Comparison of ENCODE assay signal across 22 cellular contexts in genomic region chr5:10545084-10545483, GRCh38. TPM values are rescaled to one million over a fixed set of nuclear protein-coding genes. Genes with fewer than 3 reads are reported as not detected.
DNase-seq lines count a peak whose midpoint lies in the region; ATAC-seq and TF ChIP-seq lines count a peak whose summit lies in the region.
"Had no signal": no experiment of that assay in that cellular context is flagged by ENCODE, and none has a peak within 500 bp of the region (broad histone marks: within the 10 kb centered on the region; RNA-seq: fewer than 3 reads in every experiment).

No MANE protein-coding gene starts in this region.

- H3K27ac Mint-ChIP-seq in CD14-positive monocyte (no peak overlapping the region), chondrocyte (ENCODE audit: unreplicated experiment) (no peak overlapping the region)
- H3K27ac Mint-ChIP-seq in activated CD8-positive, alpha-beta T cell treated with anti-CD3 and anti-CD28 coated beads, Interleukin-2, amount 10 ng/mL, durations not matched to agents 7 days and 5 days, result no peak overlapping the region
- H3K27ac Mint-ChIP-seq: CD4-positive, alpha-beta memory T cell; GM23338; H9; HFFc6 had no signal

- H3K36me3 Mint-ChIP-seq in CD14-positive monocyte, result no peaks in the 10 kb centered on the region
- no peaks in the 10 kb centered on the region for H3K36me3 Mint-ChIP-seq in chondrocyte (ENCODE audit: low read depth)
- H3K36me3 Mint-ChIP-seq in activated CD8-positive, alpha-beta T cell treated with anti-CD3 and anti-CD28 coated beads, Interleukin-2, amount 10 ng/mL, durations not matched to agents 7 days and 5 days (ENCODE audit: low read depth), result no peaks in the 10 kb centered on the region
- H3K36me3 Mint-ChIP-seq: CD4-positive, alpha-beta memory T cell had no signal

- H3K4me3 ChIP-seq in HL-60 (replicated peaks; ENCODE audit: insufficient read depth, low read length), result no peak overlapping the region
- H3K4me3 ChIP-seq: A549; BLaER1 treated with 17β-estradiol and CSF1 and Interleukin-3, amounts not matched to agents 10 nM and 100 nM; GM23338 had no signal

- no peak for TF ChIP-seq CTCF in CD14-positive monocyte (IDR thresholded peaks at IDR 0.05)
- no peak for TF ChIP-seq CTCF in HL-60 (IDR thresholded peaks at IDR 0.05; ENCODE audit: insufficient read depth, low read length)
- TF ChIP-seq CTCF in chondrocyte (IDR thresholded peaks at IDR 0.05), result no peak

- H3K27me3 ChIP-seq in HL-60 (ENCODE audit: insufficient read depth, poor library complexity, severe bottlenecking), result no peaks in the 10 kb centered on the region

- CTCF ChIA-PET in activated CD8-positive, alpha-beta T cell treated with anti-CD3 and anti-CD28 coated beads, Interleukin-2, amount 10 ng/mL, durations not matched to agents 7 days and 5 days (lab: Charles Lee), result no interaction called here

- peaks cover 0 to 4% (median 1%) of the 10 kb centered on the region in 3 donors for H3K27me3 Mint-ChIP-seq in CD14-positive monocyte (ENCODE audit: low read depth in 3 of 3)
- peaks cover 5% of the 10 kb centered on the region for H3K27me3 Mint-ChIP-seq in chondrocyte (ENCODE audit: low read depth)
- peaks cover 25% of the 10 kb centered on the region for H3K27me3 Mint-ChIP-seq in activated CD8-positive, alpha-beta T cell treated with anti-CD3 and anti-CD28 coated beads, Interleukin-2, amount 10 ng/mL, durations not matched to agents 7 days and 5 days (ENCODE audit: low read depth)

- peaks cover 0 to 5% (median 3%) of the 10 kb centered on the region in 7 donors for H3K9me3 Mint-ChIP-seq in CD14-positive monocyte
- H3K9me3 Mint-ChIP-seq in chondrocyte (ENCODE audit: low read depth), result no peaks in the 10 kb centered on the region
- no peaks in the 10 kb centered on the region for H3K9me3 Mint-ChIP-seq in activated CD8-positive, alpha-beta T cell treated with anti-CD3 and anti-CD28 coated beads, Interleukin-2, amount 10 ng/mL, durations not matched to agents 7 days and 5 days (ENCODE audit: insufficient read depth)
- H3K9me3 Mint-ChIP-seq: CD4-positive, alpha-beta memory T cell; HFFc6 had no signal

- H3K4me1 Mint-ChIP-seq in CD14-positive monocyte, result peaks cover 47% of the 10 kb centered on the region
- peaks cover 9% of the 10 kb centered on the region for H3K4me1 Mint-ChIP-seq in chondrocyte (ENCODE audit: low read depth)
- H3K4me1 Mint-ChIP-seq in activated CD8-positive, alpha-beta T cell treated with anti-CD3 and anti-CD28 coated beads, Interleukin-2, amount 10 ng/mL, durations not matched to agents 7 days and 5 days (ENCODE audit: low read depth), result no peaks in the 10 kb centered on the region

- H3K27ac ChIP-seq in HL-60 (replicated peaks), result peak overlapping the region; percentile 45
- H3K27ac ChIP-seq: BLaER1 treated with 17β-estradiol and CSF1 and Interleukin-3, amounts not matched to agents 10 nM and 100 nM had no signal

- H3K4me3 Mint-ChIP-seq in CD14-positive monocyte (no peak overlapping the region), chondrocyte (ENCODE audit: unreplicated experiment) (no peak overlapping the region)
- H3K4me3 Mint-ChIP-seq in activated CD8-positive, alpha-beta T cell treated with anti-CD3 and anti-CD28 coated beads, Interleukin-2, amount 10 ng/mL, durations not matched to agents 7 days and 5 days, result no peak overlapping the region
- H3K4me3 Mint-ChIP-seq: CD4-positive, alpha-beta memory T cell; GM23338; H9; HFFc6 had no signal

- intact Hi-C loops in CD14-positive monocyte (cut with micrococcal nuclease), result no loop called here

- DNase-seq in CD14-positive monocyte (ENCODE audit: low spot score) (peak; percentile 10), HL-60 (ENCODE audit: low read depth in 1 of 2, low spot score in 1 of 2) (no peak), chondrocyte (ENCODE audit: low spot score) (peak; percentile 18), KG1 (lab: John Stamatoyannopoulos, UW) (no peak)
- DNase-seq in activated CD8-positive, alpha-beta T cell treated with anti-CD3 and anti-CD28 coated beads, Interleukin-2, amount 10 ng/mL, durations not matched to agents 7 days and 5 days, result no peak
- DNase-seq: 8988T; ACHN; AML-193; BE2C; Calu3; CD4-positive, alpha-beta memory T cell; COR-L47; DMS53; DMS79 treated with DMSO at 0.1 percent for 48 hours; GF-D8; H9; HFFc6 had no signal

- ATAC-seq in activated CD8-positive, alpha-beta T cell treated with anti-CD3 and anti-CD28 coated beads, Interleukin-2, amount 10 ng/mL, durations not matched to agents 7 days and 5 days, result no peak
- ATAC-seq in HG03469 (IDR thresholded peaks at IDR 0.05; ENCODE audit: unreplicated experiment), result no peak
- ATAC-seq: A549, GM23338, HCT116 had no signal

- POLR2A ChIA-PET in activated CD8-positive, alpha-beta T cell treated with anti-CD3 and anti-CD28 coated beads, Interleukin-2, amount 10 ng/mL, durations not matched to agents 7 days and 5 days (lab: Charles Lee), result no interaction called here

RNA-seq across cellular contexts. Expression of gene ANKRD33B, which starts 18.8 kb away (rescaled TPM):
- not detected for polyA plus RNA-seq in CD14-positive monocyte
- total RNA-seq in chondrocyte, result 0.80 to 4.0 TPM (median 3.7 TPM) in 3 replicates
- 1 to 10 TPM; 4.6 to 5.5 TPM for total RNA-seq in activated CD8-positive, alpha-beta T cell treated with anti-CD3 and anti-CD28 coated beads, Interleukin-2, amount 10 ng/mL, durations not matched to agents 7 days and 5 days

Comparison
In these comparisons a context has a peak if more than half of its experiments do, and no peak if none do; other contexts are left out.
1. DNase-seq: peak in CD14-positive monocyte (single experiment) and chondrocyte (single experiment); none in HL-60 (0 of 2), KG1 (single experiment) and activated CD8-positive, alpha-beta T cell treated with anti-CD3 and anti-CD28 coated beads, Interleukin-2, amount 10 ng/mL, durations not matched to agents 7 days and 5 days (single experiment).